1 cellular context compared by ENCODE assay signal in genomic region chr4:76892601-76893000, GRCh38.
TF ChIP-seq lines count a peak whose summit lies in the region.

No MANE protein-coding gene starts in this region.

TF ChIP-seq in GM23338, 12 proteins besides CTCF, POLR2A, EP300 and RAD21:
- TF ChIP-seq ZNF114 (CRISPR knock-in tag; IDR thresholded peaks at IDR 0.05) (no peak), ETS1 (IDR thresholded peaks at IDR 0.05) (no peak), POLR2AphosphoS5 (IDR thresholded peaks at IDR 0.05; ENCODE audit: low read depth) (no peak), ZNF462 (CRISPR knock-in tag; IDR thresholded peaks at IDR 0.05) (no peak), NANOG (IDR thresholded peaks at IDR 0.05; ENCODE audit: borderline replicate concordance) (no peak), STAT1 (IDR thresholded peaks at IDR 0.05; ENCODE audit: unreplicated experiment) (no peak), JUNB (IDR thresholded peaks at IDR 0.05; ENCODE audit: unreplicated experiment) (no peak), REST (IDR thresholded peaks at IDR 0.05; ENCODE audit: unreplicated experiment) (no peak)
